Comparison of ENCODE assay signal across 9 cellular contexts in the genomic region with DNA sequence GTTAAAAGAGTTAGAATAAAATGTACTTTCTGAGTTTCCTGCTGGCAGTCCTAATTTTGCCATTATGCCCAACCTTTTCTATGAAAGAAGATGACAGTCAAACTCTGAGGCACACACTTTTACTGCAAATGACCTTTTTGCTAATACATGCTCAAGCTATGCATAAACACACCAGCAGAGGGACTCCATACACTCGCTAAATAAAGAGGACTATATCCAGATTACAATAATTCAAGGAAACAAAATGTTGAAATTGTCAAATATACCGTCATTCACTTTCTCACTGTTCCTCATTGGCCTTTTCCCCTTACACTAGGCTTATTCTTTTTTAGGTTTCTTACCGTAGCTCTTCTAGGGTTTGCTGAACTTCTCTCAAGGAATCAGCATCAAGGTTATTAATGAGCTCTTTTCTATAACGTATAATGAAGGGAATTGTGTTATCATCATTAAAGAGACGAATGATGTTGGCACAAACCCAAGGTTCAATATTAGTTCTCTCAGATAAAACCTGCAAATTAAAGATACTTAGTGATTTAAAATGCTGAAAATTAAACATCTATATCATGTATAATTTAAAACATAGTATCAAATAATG. TPM values are rescaled to one million over a fixed set of nuclear protein-coding genes. Genes with fewer than 3 reads are reported as not detected.
DNase-seq lines count a peak whose midpoint lies in the region; ATAC-seq, FAIRE-seq and TF ChIP-seq lines count a peak whose summit lies in the region.
"Had no signal": no experiment of that assay in that cellular context is flagged by ENCODE, and none has a peak within 500 bp of the region (broad histone marks: within the 10 kb centered on the region; RNA-seq: fewer than 3 reads in every experiment).

No MANE protein-coding gene starts in this region.

- no peak for TF ChIP-seq POLR2A in esophagus muscularis mucosa (IDR thresholded peaks at IDR 0.05; ENCODE audit: low read depth)

- H3K4me1 ChIP-seq in esophagus muscularis mucosa, result peaks cover 0 to 11% (median 2%) of the 10 kb centered on the region in 4 donors

- DNase-seq in D721Med (ENCODE audit: insufficient read length, low spot score) (no peak), HPDE6-E6E7 (ENCODE audit: extremely low spot score) (peak; percentile 15), SIG-M5 (lab: John Stamatoyannopoulos, UW) (peak; percentile 43), esophagus muscularis mucosa (ENCODE audit: extremely low spot score) (no peak), neural crest cell (ENCODE audit: low read depth, low spot score) (no peak), posterior cingulate gyrus (no peak)
- DNase-seq in stimulated activated CD4-positive, alpha-beta T cell treated with anti-CD3 and anti-CD28 coated beads, Interleukin-4, amount 100 ng/mL, for 24 hours, result no peak

- 31% methylated on average over 5 of the region's 5 CpGs for WGBS in esophagus muscularis mucosa

- no peak overlapping the region for H3K4me3 ChIP-seq in esophagus muscularis mucosa
- H3K4me3 ChIP-seq: SJCRH30 had no signal

- H3K27ac ChIP-seq in esophagus muscularis mucosa (replicated peaks in 1 of 4), result no peak overlapping the region
- H3K27ac ChIP-seq: SJCRH30 had no signal

- intact Hi-C loops in esophagus muscularis mucosa (cut with DNase I), result no loop called here
- intact Hi-C loops in posterior cingulate gyrus (cut with DNase I), result no loop called here

- H3K27me3 ChIP-seq in esophagus muscularis mucosa, result no peaks in the 10 kb centered on the region
- H3K27me3 ChIP-seq: SJCRH30 had no signal

- TF ChIP-seq EP300 in esophagus muscularis mucosa (IDR thresholded peaks at IDR 0.05), result no peak

- no peak for FAIRE-seq in D721Med (lab: Jason Lieb, UNC)

- no peaks in the 10 kb centered on the region for H3K27me3 Mint-ChIP-seq in neural crest cell (ENCODE audit: low read depth)

- ATAC-seq in HG03135 (IDR thresholded peaks at IDR 0.05; ENCODE audit: unreplicated experiment), result no peak

- peaks cover 2% of the 10 kb centered on the region for H3K9me3 Mint-ChIP-seq in neural crest cell

- no peak overlapping the region for H3K27ac Mint-ChIP-seq in neural crest cell (ENCODE audit: unreplicated experiment)

- H3K4me3 Mint-ChIP-seq in neural crest cell, result no peak overlapping the region

- H3K9me3 ChIP-seq in esophagus muscularis mucosa, result no peaks in the 10 kb centered on the region
- H3K9me3 ChIP-seq: SJCRH30 had no signal

- H3K36me3 Mint-ChIP-seq in neural crest cell (ENCODE audit: low read depth), result peaks cover 5% of the 10 kb centered on the region

- no peaks in the 10 kb centered on the region for H3K36me3 ChIP-seq in esophagus muscularis mucosa

- no peaks in the 10 kb centered on the region for H3K4me1 Mint-ChIP-seq in neural crest cell

- peak; percentile 51 for TF ChIP-seq CTCF in D721Med (IDR thresholded peaks at IDR 0.05; ENCODE audit: insufficient read depth, missing control alignments)
- TF ChIP-seq CTCF in esophagus muscularis mucosa (IDR thresholded peaks at IDR 0.05), result peak; percentile 62 to 81 (median 66)
- TF ChIP-seq CTCF in neural crest cell (conservative IDR thresholded peaks at IDR 0.05), result peak; percentile 73

RNA-seq across cellular contexts. Expression of a gene that starts 25.7 kb away (rescaled TPM):
- total RNA-seq in esophagus muscularis mucosa (10 to 100 TPM in 3 of 4 donors, 1 to 10 TPM in 1; 9.0 to 22.0 (median 13.0) TPM), neural crest cell (20.1 and 21.4 TPM in 2 replicates)

Comparison
In these comparisons a context has a peak if more than half of its experiments do, and no peak if none do; other contexts are left out.
1. DNase-seq: peak in HPDE6-E6E7 (single experiment) and SIG-M5 (single experiment); none in D721Med (single experiment), esophagus muscularis mucosa (single experiment), neural crest cell (single experiment), stimulated activated CD4-positive, alpha-beta T cell treated with anti-CD3 and anti-CD28 coated beads, Interleukin-4, amount 100 ng/mL, for 24 hours (single experiment) and posterior cingulate gyrus (0 of 10).
2. Peak in every context shown above with its lines, with median percentiles within 50 percentile points of each other: CTCF ChIP-seq.